In the genomic region with DNA sequence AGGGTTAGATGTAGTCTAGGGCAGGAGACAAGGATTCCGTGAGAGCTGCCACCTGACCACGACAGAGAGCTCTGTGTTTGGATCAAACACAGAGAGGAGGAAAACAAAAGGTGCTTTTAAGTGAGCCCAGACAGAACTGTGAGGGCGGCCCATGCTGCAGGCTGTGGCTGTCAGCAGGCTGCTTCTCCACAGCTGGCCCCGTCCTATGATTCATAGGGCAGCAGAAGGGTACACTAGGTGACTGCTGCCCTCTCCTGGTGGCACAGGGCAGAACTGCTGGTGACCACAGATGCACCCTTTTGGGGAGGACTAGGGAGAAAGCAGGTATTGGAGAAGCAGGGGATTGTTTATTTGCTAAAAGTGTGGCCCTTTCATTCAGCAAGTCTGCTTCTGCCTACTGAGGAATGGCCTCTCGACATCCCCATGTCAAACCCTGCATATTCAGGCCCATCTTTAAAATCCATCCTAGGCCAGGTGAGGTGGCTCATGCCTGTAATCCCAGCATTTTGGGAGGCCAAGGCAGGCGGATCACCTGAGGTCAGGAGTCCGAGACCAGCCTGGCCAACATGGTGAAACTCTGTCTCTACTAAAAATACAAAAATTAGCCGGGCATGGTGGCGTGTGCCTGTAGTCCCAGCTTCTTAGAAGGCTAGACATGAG, we compare ENCODE assay signal across 8 cellular contexts.
DNase-seq lines count a peak whose midpoint lies in the region; ATAC-seq, FAIRE-seq and TF ChIP-seq lines count a peak whose summit lies in the region.
"Not testable (repeated sequence)": the region's sequence is repeated elsewhere in the genome, so short reads cannot be mapped to it uniquely, and the experiment has no call there.

No MANE protein-coding gene starts in this region.

- H3K4ac ChIP-seq in trophoblast cell (ENCODE audit: low read depth, low read length), result not testable (repeated sequence)

- not testable (repeated sequence) for H3K79me1 ChIP-seq in trophoblast cell (ENCODE audit: low read length)

- peak; percentile 78 for TF ChIP-seq CTCF in LNCAP (IDR thresholded peaks at IDR 0.05)
- TF ChIP-seq CTCF in chondrocyte (IDR thresholded peaks at IDR 0.05), result peak; percentile 93

- CTCF ChIA-PET in activated CD8-positive, alpha-beta memory T cell treated with anti-CD3 and anti-CD28 coated beads, Interleukin-2, amount 10 ng/mL, durations not matched to agents 7 days and 5 days (lab: Charles Lee), result interaction anchor here (1.0 to 2.5 kb wide), 2 partner anchors 8 to 238 kb away, joined by 4 to 17 read pairs; no protein-coding TSS in a partner anchor

- not testable (repeated sequence) for H3K9ac ChIP-seq in trophoblast cell (ENCODE audit: low read length)

- not testable (repeated sequence) for H2AFZ ChIP-seq in trophoblast cell (ENCODE audit: insufficient read depth, low read length, poor library complexity)

- H3K23ac ChIP-seq in trophoblast cell (ENCODE audit: low read length), result not testable (repeated sequence)

- not testable (repeated sequence) for H3K9me3 ChIP-seq in trophoblast cell (ENCODE audit: insufficient read depth, low read depth, low read length)

- H3K79me2 ChIP-seq in trophoblast cell (ENCODE audit: control insufficient read depth, insufficient read depth, low read length, poor library complexity), result not testable (repeated sequence)

- not testable (repeated sequence) for H3K9me3 Mint-ChIP-seq in activated CD8-positive, alpha-beta memory T cell treated with anti-CD3 and anti-CD28 coated beads, Interleukin-2, amount 10 ng/mL, durations not matched to agents 7 days and 5 days (ENCODE audit: low read depth); chondrocyte (ENCODE audit: low read depth); stimulated activated naive B cell treated with anti-CD40 and anti-IgM and Interleukin-4, amounts not matched to agents 10 μg/mL and 1 μg/mL and 100 μg/mL, for 72 hours

- H3K27me3 Mint-ChIP-seq in activated CD8-positive, alpha-beta memory T cell treated with anti-CD3 and anti-CD28 coated beads, Interleukin-2, amount 10 ng/mL, durations not matched to agents 7 days and 5 days; chondrocyte (ENCODE audit: low read depth); stimulated activated naive B cell treated with anti-CD40 and anti-IgM and Interleukin-4, amounts not matched to agents 10 μg/mL and 1 μg/mL and 100 μg/mL, for 72 hours: not testable (repeated sequence)

- not testable (repeated sequence) for H2BK120ac ChIP-seq in trophoblast cell (ENCODE audit: insufficient read depth, low read length, poor library complexity)

- DNase-seq in D341Med (ENCODE audit: low spot score), result peak; percentile 27
- DNase-seq in RCC 7860 (ENCODE audit: low spot score), result peak; percentile 57
- DNase-seq in activated CD8-positive, alpha-beta memory T cell treated with anti-CD3 and anti-CD28 coated beads, Interleukin-2, amount 10 ng/mL, durations not matched to agents 7 days and 5 days, result peak; percentile 83
- not testable (repeated sequence) for DNase-seq in chondrocyte (ENCODE audit: low spot score)
- DNase-seq in hippocampal formation (lab: John Stamatoyannopoulos, UW), result peak; percentile 15 to 25
- peak; percentile 69 to 81 for DNase-seq in trophoblast cell
- DNase-seq in stimulated activated naive B cell treated with anti-CD40 and anti-IgM and Interleukin-4, amounts not matched to agents 10 μg/mL and 1 μg/mL and 100 μg/mL, for 72 hours, result peak; percentile 54

- not testable (repeated sequence) for H4K91ac ChIP-seq in trophoblast cell (ENCODE audit: low read depth, low read length)

- not testable (repeated sequence) for H4K12ac ChIP-seq in trophoblast cell (ENCODE audit: low read depth, low read length)

- not testable (repeated sequence) for H3K4me3 ChIP-seq in trophoblast cell (ENCODE audit: low read depth, low read length)

- WGBS in trophoblast cell (ENCODE audit: extremely low coverage, insufficient coverage, insufficient read length), result no CpG with 5 or more reads among the region's 9 CpGs

- not testable (repeated sequence) for H2AK5ac ChIP-seq in trophoblast cell (ENCODE audit: low read length)

- H3K27ac ChIP-seq in trophoblast cell (ENCODE audit: low read depth, low read length), result not testable (repeated sequence)

- H3K27me3 ChIP-seq in trophoblast cell (ENCODE audit: insufficient read depth, low read length), result not testable (repeated sequence)

- not testable (repeated sequence) for H3K4me3 Mint-ChIP-seq in activated CD8-positive, alpha-beta memory T cell treated with anti-CD3 and anti-CD28 coated beads, Interleukin-2, amount 10 ng/mL, durations not matched to agents 7 days and 5 days; chondrocyte (ENCODE audit: unreplicated experiment); stimulated activated naive B cell treated with anti-CD40 and anti-IgM and Interleukin-4, amounts not matched to agents 10 μg/mL and 1 μg/mL and 100 μg/mL, for 72 hours

- H2BK5ac ChIP-seq in trophoblast cell (ENCODE audit: low read depth, low read length, poor library complexity), result not testable (repeated sequence)

- H3K14ac ChIP-seq in trophoblast cell (ENCODE audit: low read length), result not testable (repeated sequence)

- not testable (repeated sequence) for FAIRE-seq in RCC 7860 (lab: Jason Lieb, UNC)

- H3K18ac ChIP-seq in trophoblast cell (ENCODE audit: low read length), result not testable (repeated sequence)

- peak; percentile 47 for ATAC-seq in activated CD8-positive, alpha-beta memory T cell treated with anti-CD3 and anti-CD28 coated beads, Interleukin-2, amount 10 ng/mL, durations not matched to agents 7 days and 5 days
- not testable (repeated sequence) for ATAC-seq in stimulated activated naive B cell treated with anti-CD40 and anti-IgM and Interleukin-4, amounts not matched to agents 10 μg/mL and 1 μg/mL and 100 μg/mL, for 72 hours (replicated peaks)

- H3K4me1 ChIP-seq in trophoblast cell (ENCODE audit: control insufficient read depth in 1 of 2, insufficient read depth in 2 of 2, low read length in 2 of 2), result not testable (repeated sequence)

- not testable (repeated sequence) for H3K4me2 ChIP-seq in trophoblast cell (ENCODE audit: low read length)

- not testable (repeated sequence) for H3K36me3 Mint-ChIP-seq in activated CD8-positive, alpha-beta memory T cell treated with anti-CD3 and anti-CD28 coated beads, Interleukin-2, amount 10 ng/mL, durations not matched to agents 7 days and 5 days; chondrocyte (ENCODE audit: low read depth)
- H3K36me3 Mint-ChIP-seq in stimulated activated naive B cell treated with anti-CD40 and anti-IgM and Interleukin-4, amounts not matched to agents 10 μg/mL and 1 μg/mL and 100 μg/mL, for 72 hours, result peaks cover 0 to 51% of the 10 kb centered on the region in 2 donors

- not testable (repeated sequence) for H4K8ac ChIP-seq in trophoblast cell (ENCODE audit: low read depth, low read length)

- peaks cover 17 to 26% of the 10 kb centered on the region in 2 experiments for H3K36me3 ChIP-seq in trophoblast cell (ENCODE audit: control insufficient read depth in 1 of 2, insufficient read depth in 2 of 2, low read length in 2 of 2)

- H2BK12ac ChIP-seq in trophoblast cell (ENCODE audit: low read length), result not testable (repeated sequence)

- peak overlapping the region; percentile 64 for H3K27ac Mint-ChIP-seq in activated CD8-positive, alpha-beta memory T cell treated with anti-CD3 and anti-CD28 coated beads, Interleukin-2, amount 10 ng/mL, durations not matched to agents 7 days and 5 days
- H3K27ac Mint-ChIP-seq in chondrocyte (ENCODE audit: unreplicated experiment), result peak overlapping the region; percentile 61
- not testable (repeated sequence) for H3K27ac Mint-ChIP-seq in stimulated activated naive B cell treated with anti-CD40 and anti-IgM and Interleukin-4, amounts not matched to agents 10 μg/mL and 1 μg/mL and 100 μg/mL, for 72 hours

- peaks cover 27% of the 10 kb centered on the region for H3K4me1 Mint-ChIP-seq in activated CD8-positive, alpha-beta memory T cell treated with anti-CD3 and anti-CD28 coated beads, Interleukin-2, amount 10 ng/mL, durations not matched to agents 7 days and 5 days
- H3K4me1 Mint-ChIP-seq in chondrocyte (ENCODE audit: low read depth), result peaks cover 33% of the 10 kb centered on the region
- H3K4me1 Mint-ChIP-seq in stimulated activated naive B cell treated with anti-CD40 and anti-IgM and Interleukin-4, amounts not matched to agents 10 μg/mL and 1 μg/mL and 100 μg/mL, for 72 hours, result not testable (repeated sequence)
